Comparison of ENCODE assay signal across 30 cellular contexts in genomic region chr10:125442856-125443540, GRCh38.
"Had no signal": no experiment of that assay in that cellular context is flagged by ENCODE, and none has a peak within 500 bp of the region (broad histone marks: within the 10 kb centered on the region; RNA-seq: fewer than 3 reads in every experiment).

No MANE protein-coding gene starts in this region.

- H3K4me3 ChIP-seq: adrenal gland, body of pancreas, breast epithelium, Peyer's patch, SJSA1 had no signal

- H3K4me1 ChIP-seq: adrenal gland, body of pancreas, breast epithelium, Peyer's patch had no signal

- H3K36me3 ChIP-seq: adrenal gland, breast epithelium, Peyer's patch, SJSA1 had no signal

- H3K27me3 ChIP-seq: body of pancreas, breast epithelium, Peyer's patch had no signal

- DNase-seq: activated CD4-positive, alpha-beta memory T cell treated with anti-CD3 and anti-CD28 coated beads for 36 hours; activated CD4-positive, alpha-beta T cell treated with anti-CD3 and anti-CD28 coated beads for 36 hours; activated CD4-positive, alpha-beta T cell treated with anti-CD3 and anti-CD28 coated beads, Interleukin-2, amount 50 U/mL, for 1 hour; activated CD8-positive, alpha-beta memory T cell treated with anti-CD3 and anti-CD28 coated beads, Interleukin-2, amount 50 U/mL, for 4 hours; activated gamma-delta T cell treated with Interleukin-2 at 50 U/mL for 16 hours; activated naive CD4-positive, alpha-beta T cell treated with anti-CD3 and anti-CD28 coated beads for 36 hours; activated T-cell treated with anti-CD3 and anti-CD28 coated beads for 4 hours; activated T-cell treated with anti-CD3 and anti-CD28 coated beads, Interleukin-2, amount 50 U/mL, for 4 hours; adrenal gland; body of pancreas; caudate nucleus; NCI-H1092 treated with DMSO at 0.1 percent for 48 hours; NCI-H1417 treated with DMSO at 0.1 percent for 48 hours; NCI-H1694; NCI-H1930; NCI-H2081 treated with DMSO at 0.1 percent for 48 hours; NCI-H510A; NCI-H526; NCI-H748 treated with DMSO at 0.1 percent for 48 hours; NK-92 treated with Interleukin-12 subunit alpha and Interleukin-12 subunit beta, amount 100 ng/mL, for 24 hours; PC-3; Peyer's patch; RPMI8226; SHP77 treated with DMSO at 0.1 percent for 48 hours; SK-N-SH had no signal

- H3K4me2 ChIP-seq: SK-N-SH had no signal

- H3K9me3 ChIP-seq: adrenal gland, body of pancreas, breast epithelium, Peyer's patch, SJSA1, SK-N-SH had no signal

- H3K9ac ChIP-seq: SK-N-SH had no signal

- H3K27ac ChIP-seq: adrenal gland, body of pancreas, breast epithelium, Peyer's patch, SJSA1 had no signal

- ATAC-seq: activated CD4-positive, alpha-beta T cell treated with anti-CD3 and anti-CD28 coated beads for 36 hours; activated CD4-positive, CD25-positive, alpha-beta regulatory T cell treated with anti-CD3 and anti-CD28 coated beads, Interleukin-2, amount 50 U/mL, for 24 hours; activated naive CD4-positive, alpha-beta T cell treated with anti-CD3 and anti-CD28 coated beads, Interleukin-2, amount 50 U/mL, for 72 hours; activated T-cell treated with anti-CD3 and anti-CD28 coated beads, Interleukin-2, amount 50 U/mL, for 4 hours; body of pancreas; PC-3; WTC11 had no signal
